Comparison of ENCODE assay signal across 19 cellular contexts in genomic region chr17:40795019-40795667, GRCh38. TPM values are rescaled to one million over a fixed set of nuclear protein-coding genes. Genes with fewer than 3 reads are reported as not detected.
DNase-seq lines count a peak whose midpoint lies in the region; ATAC-seq and TF ChIP-seq lines count a peak whose summit lies in the region.
"Had no signal": no experiment of that assay in that cellular context is flagged by ENCODE, and none has a peak within 500 bp of the region (broad histone marks: within the 10 kb centered on the region; RNA-seq: fewer than 3 reads in every experiment).

No MANE protein-coding gene starts in this region.

- no peaks in the 10 kb centered on the region for H3K36me3 Mint-ChIP-seq in type B pancreatic cell

- TF ChIP-seq CTCF in HEK293 (tag by site-specific recombination; IDR thresholded peaks at IDR 0.05) (no peak), OCI-LY3 (IDR thresholded peaks at IDR 0.05; ENCODE audit: low read depth, low read length) (no peak), type B pancreatic cell (conservative IDR thresholded peaks at IDR 0.05) (no peak)

- no peaks in the 10 kb centered on the region for H3K9me3 ChIP-seq in HEK293 (ENCODE audit: control insufficient read depth, insufficient read depth, low read depth, low read length)
- H3K9me3 ChIP-seq in OCI-LY3 (ENCODE audit: insufficient read depth, low read length): no peaks in the 10 kb centered on the region

- no peaks in the 10 kb centered on the region for H3K36me3 ChIP-seq in HEK293 (ENCODE audit: control insufficient read depth in 2 of 2, insufficient read depth in 1 of 2, low read length in 2 of 2)
- H3K36me3 ChIP-seq in OCI-LY3 (replicated peaks; ENCODE audit: low read depth, low read length): no peaks in the 10 kb centered on the region

- H3K27me3 Mint-ChIP-seq in type B pancreatic cell: peaks cover 27% of the 10 kb centered on the region
- peaks cover 33% of the 10 kb centered on the region for H3K27me3 Mint-ChIP-seq in stimulated activated naive CD8-positive, alpha-beta T cell treated with anti-CD3 and anti-CD28 coated beads, Interleukin-15, amount 100 ng/mL, for 72 hours

- H3K79me2 ChIP-seq in OCI-LY3 (ENCODE audit: low read length): no peaks in the 10 kb centered on the region

- CTCF ChIA-PET in HEK293 (lab: Yijun Ruan, JAX): interaction anchor here (0.6 to 1.5 kb wide), 6 partner anchors 175 to 868 kb away, joined by 3 to 5 read pairs (median 3); no protein-coding TSS in a partner anchor

- H3K4me1 ChIP-seq in HEK293 (ENCODE audit: control insufficient read depth, insufficient read depth, low read length): no peaks in the 10 kb centered on the region
- H3K4me1 ChIP-seq in OCI-LY3 (ENCODE audit: low read length): peaks cover 35% of the 10 kb centered on the region

- H3K4me3 Mint-ChIP-seq in type B pancreatic cell: no peak overlapping the region
- no peak overlapping the region for H3K4me3 Mint-ChIP-seq in stimulated activated naive CD8-positive, alpha-beta T cell treated with anti-CD3 and anti-CD28 coated beads, Interleukin-15, amount 100 ng/mL, for 72 hours
- H3K4me3 Mint-ChIP-seq: B cell; CD4-positive, alpha-beta T cell had no signal

- H3K4me3 ChIP-seq in HEK293 (ENCODE audit: low read depth, low read length) (no peak overlapping the region), OCI-LY3 (ENCODE audit: low read length) (no peak overlapping the region)
- H3K4me3 ChIP-seq: GM12878 had no signal

- no peaks in the 10 kb centered on the region for H3K9me3 Mint-ChIP-seq in type B pancreatic cell
- H3K9me3 Mint-ChIP-seq in stimulated activated naive CD8-positive, alpha-beta T cell treated with anti-CD3 and anti-CD28 coated beads, Interleukin-15, amount 100 ng/mL, for 72 hours: no peaks in the 10 kb centered on the region
- H3K9me3 Mint-ChIP-seq: CD4-positive, alpha-beta T cell had no signal

- peak overlapping the region; percentile 80 for H3K27ac Mint-ChIP-seq in type B pancreatic cell
- peak overlapping the region in 1 of 2 donors; percentile 79 for H3K27ac Mint-ChIP-seq in stimulated activated naive CD8-positive, alpha-beta T cell treated with anti-CD3 and anti-CD28 coated beads, Interleukin-15, amount 100 ng/mL, for 72 hours
- H3K27ac Mint-ChIP-seq: B cell; CD4-positive, alpha-beta T cell had no signal

- H3K4me1 Mint-ChIP-seq in type B pancreatic cell (ENCODE audit: unreplicated experiment): no peaks in the 10 kb centered on the region
- H3K4me1 Mint-ChIP-seq in stimulated activated naive CD8-positive, alpha-beta T cell treated with anti-CD3 and anti-CD28 coated beads, Interleukin-15, amount 100 ng/mL, for 72 hours: no peaks in the 10 kb centered on the region
- H3K4me1 Mint-ChIP-seq: B cell had no signal

- POLR2A ChIA-PET in HEK293 (lab: Yijun Ruan, JAX): no interaction called here

- H3K27me3 ChIP-seq in OCI-LY3 (ENCODE audit: low read depth, low read length): peaks cover 4% of the 10 kb centered on the region; the same call in 1 of the 2 replicates

- H4K20me1 ChIP-seq in OCI-LY3 (ENCODE audit: insufficient read depth, low read length): no peaks in the 10 kb centered on the region

- H3K4me2 ChIP-seq in OCI-LY3 (ENCODE audit: low read length): peak overlapping the region; percentile 38

- H3K27ac ChIP-seq in HEK293 (ENCODE audit: extremely low read depth, low read depth, low read length) (no peak overlapping the region), OCI-LY3 (ENCODE audit: low read length) (no peak overlapping the region; the same call in 1 of the 2 replicates)

- no peak for DNase-seq in type B pancreatic cell (ENCODE audit: extremely low spot score, unreplicated experiment)
- no peak for DNase-seq in stimulated activated naive CD8-positive, alpha-beta T cell treated with anti-CD3 and anti-CD28 coated beads, Interleukin-15, amount 100 ng/mL, for 72 hours
- DNase-seq: C1 segment of cervical spinal cord; Calu3; CD4-positive, alpha-beta T cell; DMS 273 treated with DMSO at 0.1 percent for 48 hours; DMS79; HCEC 1CT had no signal

- peak; percentile 20 for ATAC-seq in esophagus mucosa
- no peak for ATAC-seq in GM18858 (IDR thresholded peaks at IDR 0.05; ENCODE audit: unreplicated experiment)
- ATAC-seq in stimulated activated naive CD8-positive, alpha-beta T cell treated with anti-CD3 and anti-CD28 coated beads, Interleukin-15, amount 100 ng/mL, for 72 hours: no peak
- no peak for ATAC-seq in GM19452 (IDR thresholded peaks at IDR 0.05; ENCODE audit: unreplicated experiment)

- no peak overlapping the region for H3K9ac ChIP-seq in OCI-LY3 (ENCODE audit: low read length)

- H2AFZ ChIP-seq in OCI-LY3 (ENCODE audit: low read depth, low read length): peak overlapping the region; percentile 73; the same call in 1 of the 2 replicates

TF ChIP-seq in HEK293, 187 proteins besides CTCF, POLR2A, EP300 and RAD21:
- TF ChIP-seq ELK4 (IDR thresholded peaks at IDR 0.05; ENCODE audit: borderline replicate concordance, low read depth, low read length) (no peak), ZNF529 (tag by site-specific recombination; IDR thresholded peaks at IDR 0.05; ENCODE audit: insufficient replicate concordance) (no peak), ZNF785 (tag by site-specific recombination; IDR thresholded peaks at IDR 0.05) (no peak), MYNN (tag by site-specific recombination; IDR thresholded peaks at IDR 0.05; ENCODE audit: borderline replicate concordance) (no peak), KLF9 (tag by site-specific recombination; IDR thresholded peaks at IDR 0.05; ENCODE audit: low read depth) (no peak), ZNF768 (tag by site-specific recombination; IDR thresholded peaks at IDR 0.05) (no peak), SCRT2 (tag by site-specific recombination; IDR thresholded peaks at IDR 0.05) (peak; percentile 59)

RNA-seq across cellular contexts. Expression of gene KRT28, which starts 4.6 kb away (rescaled TPM):
- total RNA-seq in esophagus mucosa (not detected), type B pancreatic cell (ENCODE audit: low replicate concordance) (0.21 TPM in 1 of 2 replicates, not detected in the other)
- total RNA-seq: A172; B cell; Calu3; CD4-positive, alpha-beta T cell; G401; GM12878; H4; HT-29 had no signal

RNA-seq across cellular contexts. Expression of gene KRT27, which starts 12.8 kb away (rescaled TPM):
- not detected for total RNA-seq in esophagus mucosa
- total RNA-seq in type B pancreatic cell (ENCODE audit: low replicate concordance): not detected in 2 replicates
- total RNA-seq: A172; B cell; Calu3; CD4-positive, alpha-beta T cell; G401; GM12878; H4; HT-29 had no signal

RNA-seq across cellular contexts. Expression of gene KRT26, which starts 23.1 kb away (rescaled TPM):
- not detected for total RNA-seq in esophagus mucosa
- total RNA-seq in type B pancreatic cell (ENCODE audit: low replicate concordance): not detected in 2 replicates
- total RNA-seq: A172; B cell; Calu3; CD4-positive, alpha-beta T cell; G401; GM12878; H4; HT-29 had no signal

RNA-seq across cellular contexts. Expression of gene KRT10, which starts 27.3 kb away (rescaled TPM):
- total RNA-seq in esophagus mucosa (50.3 TPM), type B pancreatic cell (ENCODE audit: low replicate concordance) (60.2 and 83.0 TPM in 2 replicates)

RNA-seq across cellular contexts. Expression of gene KRT25, which starts 40.0 kb away (rescaled TPM):
- total RNA-seq in esophagus mucosa (not detected), type B pancreatic cell (ENCODE audit: low replicate concordance) (not detected in 2 replicates)
- total RNA-seq: A172; B cell; Calu3; CD4-positive, alpha-beta T cell; G401; GM12878; H4; HT-29 had no signal
